18 cellular contexts compared by ENCODE assay signal in the genomic region with DNA sequence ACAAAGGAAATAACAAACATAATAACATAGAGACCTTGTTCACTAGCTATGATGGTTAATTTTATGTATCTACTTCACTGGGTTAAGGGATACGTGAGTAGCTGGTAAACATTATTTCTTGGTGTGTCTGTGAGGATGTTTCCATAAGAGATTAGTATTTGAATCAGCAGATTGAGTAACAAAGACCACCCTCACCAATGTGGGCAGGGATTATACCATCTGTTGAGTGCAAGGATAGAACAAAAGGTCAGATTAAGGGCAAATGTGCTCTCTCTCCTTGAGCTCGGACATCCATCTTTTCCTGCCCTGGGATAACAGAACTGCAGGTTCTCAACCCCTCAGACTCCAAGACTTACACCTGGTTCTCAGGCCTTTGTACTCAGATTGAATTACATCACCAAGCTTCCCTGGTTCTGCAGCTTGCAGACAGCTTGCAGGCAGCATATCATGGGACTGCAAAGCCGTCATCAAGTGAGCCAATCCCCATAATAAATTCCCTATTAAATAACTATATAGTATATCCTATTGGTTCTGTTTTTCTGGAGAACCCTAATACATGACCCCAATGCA.
"Had no signal": no experiment of that assay in that cellular context is flagged by ENCODE, and none has a peak within 500 bp of the region (broad histone marks: within the 10 kb centered on the region; RNA-seq: fewer than 3 reads in every experiment).

No MANE protein-coding gene starts in this region.

- ATAC-seq: foreskin keratinocyte, left lung had no signal

- DNase-seq: activated CD4-positive, alpha-beta memory T cell treated with anti-CD3 and anti-CD28 coated beads, Interleukin-2, amount 10 ng/mL, durations not matched to agents 7 days and 5 days; activated CD4-positive, alpha-beta T cell treated with anti-CD3 and anti-CD28 coated beads for 48 hours; activated CD4-positive, CD25-positive, alpha-beta regulatory T cell; activated naive CD4-positive, alpha-beta T cell treated with anti-CD3 and anti-CD28 coated beads for 36 hours; activated T-cell treated with anti-CD3 and anti-CD28 coated beads, Interleukin-2, amount 50 U/mL, for 1 hour; anterior cingulate cortex; caudate nucleus; dorsolateral prefrontal cortex; foreskin keratinocyte; head of caudate nucleus; kidney; left lung; midbrain; nephron progenitor cell; retina; stimulated activated CD8-positive, alpha-beta memory T cell treated with anti-CD3 and anti-CD28 coated beads, Interleukin-4, amount 100 ng/mL, for 48 hours; stimulated activated naive CD4-positive, alpha-beta T cell had no signal

- H3K9me3 ChIP-seq: left lung had no signal

- H3K27ac ChIP-seq: epithelial cell of prostate, foreskin keratinocyte, left lung had no signal

- H3K4me3 ChIP-seq: dorsolateral prefrontal cortex, left lung had no signal

- H3K36me3 ChIP-seq: left lung had no signal

- H3K4me1 ChIP-seq: foreskin keratinocyte, left lung had no signal

- H3K27me3 ChIP-seq: dorsolateral prefrontal cortex, foreskin keratinocyte, left lung had no signal
